31 cellular contexts compared by ENCODE assay signal in the genomic region with DNA sequence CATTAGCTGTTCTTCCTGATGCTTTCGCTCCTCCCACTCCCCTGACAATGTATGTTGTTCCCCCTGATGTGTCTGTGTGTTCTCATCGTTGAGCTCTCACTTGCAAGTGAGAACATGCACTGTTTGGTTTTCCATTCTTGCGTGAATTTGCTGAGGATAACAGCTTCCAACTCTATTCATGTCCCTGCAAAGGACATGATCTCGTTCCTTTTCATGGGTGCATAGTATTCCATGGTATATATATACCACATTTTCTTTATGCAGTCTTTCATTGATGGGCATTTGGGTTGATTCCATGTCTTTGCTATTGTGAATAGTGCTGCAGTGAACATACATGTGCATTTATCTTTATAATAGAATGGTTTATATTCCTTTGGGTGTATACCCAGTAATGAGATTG.
"Had no signal": no experiment of that assay in that cellular context is flagged by ENCODE, and none has a peak within 500 bp of the region (broad histone marks: within the 10 kb centered on the region; RNA-seq: fewer than 3 reads in every experiment).

No MANE protein-coding gene starts in this region.

- H3K36me3 ChIP-seq: neutrophil, pancreas, suprapubic skin, tibial artery, transverse colon, upper lobe of right lung, uterus had no signal

- H3K9me3 ChIP-seq: neutrophil, pancreas, suprapubic skin, testis, transverse colon, upper lobe of right lung, uterus had no signal

- H3K4me3 Mint-ChIP-seq: natural killer cell treated with Interleukin-12 subunit alpha and Interleukin-12 subunit beta and Interleukin-15 and Interleukin-18, amount 100 ng/mL, for 72 hours; nephron progenitor cell; neural crest cell; stimulated activated memory B cell treated with anti-CD40 and anti-IgM and Interleukin-4, amounts not matched to agents 10 μg/mL and 1 μg/mL and 100 μg/mL, for 72 hours; stimulated activated naive CD8-positive, alpha-beta T cell treated with anti-CD3 and anti-CD28 coated beads, Interleukin-15, amount 100 ng/mL, for 72 hours; type B pancreatic cell had no signal

- H3K4me2 ChIP-seq: smooth muscle cell had no signal

- H3K27ac Mint-ChIP-seq: natural killer cell treated with Interleukin-12 subunit alpha and Interleukin-12 subunit beta and Interleukin-15 and Interleukin-18, amount 100 ng/mL, for 72 hours; nephron progenitor cell; progenitor cell of endocrine pancreas; stimulated activated memory B cell treated with anti-CD40 and anti-IgM and Interleukin-4, amounts not matched to agents 10 μg/mL and 1 μg/mL and 100 μg/mL, for 72 hours; stimulated activated naive CD8-positive, alpha-beta T cell treated with anti-CD3 and anti-CD28 coated beads, Interleukin-15, amount 100 ng/mL, for 72 hours; type B pancreatic cell had no signal

- DNase-seq: naive thymus-derived CD8-positive, alpha-beta T cell; nephron progenitor cell; nucleus accumbens; pancreas; psoas muscle; right cardiac atrium; spleen; stimulated activated CD4-positive, alpha-beta T cell treated with anti-CD3 and anti-CD28 coated beads, Interleukin-12 subunit alpha, Interleukin-12 subunit beta, amount 100 ng/mL, for 4 hours; stimulated activated CD4-positive, alpha-beta T cell treated with anti-CD3 and anti-CD28 coated beads, Interleukin-1b, Interleukin-23, amount 100 ng/mL, for 48 hours; stimulated activated CD4-positive, alpha-beta T cell treated with anti-CD3 and anti-CD28 coated beads, Interleukin-4, amount 100 ng/mL, for 1 hour; stimulated activated CD4-positive, alpha-beta T cell treated with anti-CD3 and anti-CD28 coated beads, Interleukin-4, amount 100 ng/mL, for 4 hours; stimulated activated CD8-positive, alpha-beta memory T cell treated with anti-CD3 and anti-CD28 coated beads, Interleukin-4, amount 100 ng/mL, for 48 hours; stimulated activated naive CD4-positive, alpha-beta T cell; stimulated activated naive CD8-positive, alpha-beta T cell treated with anti-CD3 and anti-CD28 coated beads, Interleukin-15, amount 100 ng/mL, for 72 hours; stimulated activated naive CD8-positive, alpha-beta T cell treated with anti-CD3 and anti-CD28 coated beads, Interleukin-15, Interleukin-2, amounts not matched to agents 100 U/mL and 50 U/mL, for 24 hours; substantia nigra; testis; tibial artery; transverse colon; upper lobe of right lung; uterus had no signal

- H3K4me1 Mint-ChIP-seq: nephron progenitor cell, neural crest cell had no signal

- H3K27me3 Mint-ChIP-seq: naive thymus-derived CD8-positive, alpha-beta T cell; natural killer cell treated with Interleukin-12 subunit alpha and Interleukin-12 subunit beta and Interleukin-15 and Interleukin-18, amount 100 ng/mL, for 72 hours; progenitor cell of endocrine pancreas; stimulated activated memory B cell treated with anti-CD40 and anti-IgM and Interleukin-4, amounts not matched to agents 10 μg/mL and 1 μg/mL and 100 μg/mL, for 72 hours; stimulated activated naive CD8-positive, alpha-beta T cell treated with anti-CD3 and anti-CD28 coated beads, Interleukin-15, amount 100 ng/mL, for 72 hours; type B pancreatic cell had no signal

- FAIRE-seq: pancreas had no signal

- H3K4me3 ChIP-seq: pancreas, psoas muscle, skin epidermis, smooth muscle cell, spleen, suprapubic skin, testis, tibial artery, transverse colon, upper lobe of right lung, uterus had no signal

- H3K27me3 ChIP-seq: neutrophil, pancreas, spleen, suprapubic skin, testis, tibial artery, transverse colon, upper lobe of right lung, uterus had no signal

- H3K4me1 ChIP-seq: psoas muscle, suprapubic skin, testis, tibial artery, transverse colon, upper lobe of right lung, uterus had no signal

- H3K27ac ChIP-seq: neutrophil, pancreas, psoas muscle, skin epidermis, spleen, suprapubic skin, testis, tibial artery, transverse colon, upper lobe of right lung, uterus had no signal

- ATAC-seq: naive thymus-derived CD8-positive, alpha-beta T cell; natural killer cell treated with Interleukin-12 subunit alpha and Interleukin-12 subunit beta and Interleukin-15 and Interleukin-18, amount 100 ng/mL, for 72 hours; pancreas; psoas muscle; right cardiac atrium; sciatic nerve; stimulated activated memory B cell treated with anti-CD40 and anti-IgM and Interleukin-4, amounts not matched to agents 10 μg/mL and 1 μg/mL and 100 μg/mL, for 72 hours; stimulated activated naive CD8-positive, alpha-beta T cell treated with anti-CD3 and anti-CD28 coated beads, Interleukin-15, amount 100 ng/mL, for 72 hours; stimulated activated naive CD8-positive, alpha-beta T cell treated with anti-CD3 and anti-CD28 coated beads, Interleukin-15, Interleukin-2, amounts not matched to agents 100 U/mL and 50 U/mL, for 24 hours; upper lobe of right lung had no signal
